Comparison of ENCODE assay signal across 8 cellular contexts in the genomic region with DNA sequence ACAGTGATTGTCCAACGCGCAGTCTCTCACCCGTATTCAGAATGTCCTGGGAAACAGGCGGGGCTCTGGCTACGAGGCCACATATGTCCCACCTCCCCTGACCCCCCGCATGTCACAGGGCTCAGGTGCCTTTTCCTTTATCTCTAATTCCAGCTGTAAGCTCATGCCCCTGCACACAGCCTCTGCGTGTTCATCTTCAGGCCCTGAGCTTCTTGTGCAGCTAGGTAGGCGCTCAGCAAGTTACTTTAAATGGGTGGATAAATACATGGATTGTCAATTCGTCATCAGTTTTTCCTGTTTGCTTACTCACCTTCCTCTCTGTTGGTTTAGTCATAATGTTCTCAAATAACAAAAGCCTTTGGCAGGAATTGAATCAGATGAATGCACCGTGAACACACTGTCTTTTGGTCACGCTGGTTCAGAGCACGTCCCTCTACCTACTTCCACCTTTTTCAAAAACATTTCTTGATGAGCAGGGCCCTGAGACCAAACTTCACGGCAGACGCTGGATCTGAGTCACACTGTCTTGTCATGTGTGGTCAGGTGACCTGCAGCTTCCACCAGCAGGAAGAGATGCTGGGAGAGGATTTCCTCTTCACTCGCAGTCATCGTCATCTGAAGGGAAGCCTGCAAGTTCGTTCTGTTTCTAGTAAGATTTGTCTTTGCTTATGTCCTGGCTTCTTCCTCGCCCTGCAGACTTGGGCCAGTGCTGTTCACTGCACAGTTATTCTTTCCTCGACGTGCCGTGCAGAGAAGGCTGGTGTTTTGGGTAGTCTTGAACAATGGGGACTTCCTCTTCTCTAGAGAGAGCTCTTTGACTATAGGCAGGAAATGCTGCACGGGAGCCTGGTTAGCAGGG.
DNase-seq lines count a peak whose midpoint lies in the region; ATAC-seq, FAIRE-seq and TF ChIP-seq lines count a peak whose summit lies in the region.

No MANE protein-coding gene starts in this region.

- ATAC-seq in GM18867 (IDR thresholded peaks at IDR 0.05; ENCODE audit: unreplicated experiment) (peak; percentile 82), HG03097 (IDR thresholded peaks at IDR 0.05; ENCODE audit: low FRiP score, unreplicated experiment) (peak; percentile 89)
- peak; percentile 91 for ATAC-seq in activated CD8-positive, alpha-beta T cell treated with anti-CD3 and anti-CD28 coated beads, Interleukin-2, amount 10 ng/mL, durations not matched to agents 7 days and 5 days

- no peaks in the 10 kb centered on the region for H3K9me3 Mint-ChIP-seq in activated CD8-positive, alpha-beta T cell treated with anti-CD3 and anti-CD28 coated beads, Interleukin-2, amount 10 ng/mL, durations not matched to agents 7 days and 5 days (ENCODE audit: insufficient read depth)
- H3K9me3 Mint-ChIP-seq in nephron progenitor cell = no peaks in the 10 kb centered on the region

- no peaks in the 10 kb centered on the region for H3K27me3 Mint-ChIP-seq in activated CD8-positive, alpha-beta T cell treated with anti-CD3 and anti-CD28 coated beads, Interleukin-2, amount 10 ng/mL, durations not matched to agents 7 days and 5 days (ENCODE audit: low read depth)
- H3K27me3 Mint-ChIP-seq in nephron progenitor cell (ENCODE audit: low read depth, poor library complexity) = no peaks in the 10 kb centered on the region

- no peaks in the 10 kb centered on the region for H3K9me3 ChIP-seq in endothelial cell of umbilical vein (replicated peaks; ENCODE audit: control insufficient read depth, insufficient read depth, low read length)

- peak overlapping the region; percentile 53 for H3K27ac ChIP-seq in 22Rv1
- H3K27ac ChIP-seq in endothelial cell of umbilical vein (ENCODE audit: insufficient read depth, low read depth, low read length) = peak overlapping the region; percentile 99

- H4K20me1 ChIP-seq in endothelial cell of umbilical vein (replicated peaks; ENCODE audit: control insufficient read depth, extremely low read depth, insufficient read depth, low read length) = no peaks in the 10 kb centered on the region

- dilution Hi-C loops in endothelial cell of umbilical vein (cut with MboI; ENCODE audit: extremely low pct_ligation_motif_present, low sequenced_read_pairs) = no loop called here

- no peaks in the 10 kb centered on the region for H3K9me1 ChIP-seq in endothelial cell of umbilical vein (replicated peaks; ENCODE audit: control insufficient read depth, extremely low read depth, insufficient read depth, low read length)

- no peaks in the 10 kb centered on the region for H3K36me3 ChIP-seq in endothelial cell of umbilical vein (ENCODE audit: control insufficient read depth in 2 of 2, extremely low read depth in 1 of 2, insufficient read depth in 2 of 2, low read length in 2 of 2)

- peak; percentile 68 for TF ChIP-seq POLR2A in endothelial cell of umbilical vein (IDR thresholded peaks at IDR 0.05; ENCODE audit: low read depth, low read length)

- H3K79me2 ChIP-seq in endothelial cell of umbilical vein (ENCODE audit: control insufficient read depth, insufficient read depth, low read length) = no peaks in the 10 kb centered on the region

- peak; percentile 98 for FAIRE-seq in endothelial cell of umbilical vein (lab: Jason Lieb, UNC)

- peaks cover 44% of the 10 kb centered on the region for H3K4me1 ChIP-seq in endothelial cell of umbilical vein (ENCODE audit: control insufficient read depth, extremely low read depth, insufficient read depth, low read length)

- peak overlapping the region; percentile 78 for H3K4me3 Mint-ChIP-seq in activated CD8-positive, alpha-beta T cell treated with anti-CD3 and anti-CD28 coated beads, Interleukin-2, amount 10 ng/mL, durations not matched to agents 7 days and 5 days
- no peak overlapping the region for H3K4me3 Mint-ChIP-seq in nephron progenitor cell

- H3K27ac Mint-ChIP-seq in activated CD8-positive, alpha-beta T cell treated with anti-CD3 and anti-CD28 coated beads, Interleukin-2, amount 10 ng/mL, durations not matched to agents 7 days and 5 days = peak overlapping the region; percentile 99
- peak overlapping the region; percentile 60 for H3K27ac Mint-ChIP-seq in nephron progenitor cell

- peak overlapping the region; percentile 84 for H3K9ac ChIP-seq in endothelial cell of umbilical vein (replicated peaks; ENCODE audit: extremely low read depth, insufficient read depth, low read length)

- peaks cover 8% of the 10 kb centered on the region for H3K36me3 Mint-ChIP-seq in activated CD8-positive, alpha-beta T cell treated with anti-CD3 and anti-CD28 coated beads, Interleukin-2, amount 10 ng/mL, durations not matched to agents 7 days and 5 days (ENCODE audit: low read depth)
- no peaks in the 10 kb centered on the region for H3K36me3 Mint-ChIP-seq in nephron progenitor cell (ENCODE audit: low read depth)

- CTCF ChIA-PET in activated CD8-positive, alpha-beta T cell treated with anti-CD3 and anti-CD28 coated beads, Interleukin-2, amount 10 ng/mL, durations not matched to agents 7 days and 5 days (lab: Charles Lee) = interaction anchor here (0.6 to 0.8 kb wide), 2 partner anchors 17 to 170 kb away, joined by 3 read pairs; no protein-coding TSS in a partner anchor
- CTCF ChIA-PET in endothelial cell of umbilical vein (lab: Charles Lee) = interaction anchor here (0.7 to 1.3 kb wide), 7 partner anchors 11 to 408 kb away, joined by 3 to 5 read pairs (median 3); no protein-coding TSS in a partner anchor

- TSS peak; percentile 79 for BruUV-seq in endothelial cell of umbilical vein (replicated peaks; lab: Mats Ljungman, UMichigan)

- TF ChIP-seq CTCF in 22Rv1 (IDR thresholded peaks at IDR 0.05) (no peak), endothelial cell of umbilical vein (IDR thresholded peaks at IDR 0.05; ENCODE audit: extremely low read depth in 1 of 2, insufficient read depth in 1 of 2, low read depth in 1 of 2, low read length in 2 of 2) (no peak), nephron progenitor cell (IDR thresholded peaks at IDR 0.05) (no peak)

- H3K4me1 Mint-ChIP-seq in activated CD8-positive, alpha-beta T cell treated with anti-CD3 and anti-CD28 coated beads, Interleukin-2, amount 10 ng/mL, durations not matched to agents 7 days and 5 days (ENCODE audit: low read depth) = peaks cover 25% of the 10 kb centered on the region
- H3K4me1 Mint-ChIP-seq in nephron progenitor cell = peaks cover 43% of the 10 kb centered on the region

- DNase-seq in NCI-H748 treated with DMSO at 0.1 percent for 48 hours (lab: John Stamatoyannopoulos, UW) (peak; percentile 91), endothelial cell of umbilical vein (ENCODE audit: low read depth, low spot score) (peak; percentile 94), nephron progenitor cell (no peak), stromal cell of bone marrow (ENCODE audit: low read depth) (peak; percentile 41)
- DNase-seq in activated CD8-positive, alpha-beta T cell treated with anti-CD3 and anti-CD28 coated beads, Interleukin-2, amount 10 ng/mL, durations not matched to agents 7 days and 5 days = peak; percentile 83

- H3K4me2 ChIP-seq in endothelial cell of umbilical vein (ENCODE audit: insufficient read depth, low read length) = peak overlapping the region; percentile 74

- H3K4me3 ChIP-seq in endothelial cell of umbilical vein (replicated peaks in 1 of 3; ENCODE audit: insufficient read depth in 1 of 3, low read depth in 1 of 3, low read length in 3 of 3) = peak overlapping the region in 1 of 3 experiments; percentile 45

- POLR2A ChIA-PET in activated CD8-positive, alpha-beta T cell treated with anti-CD3 and anti-CD28 coated beads, Interleukin-2, amount 10 ng/mL, durations not matched to agents 7 days and 5 days (lab: Charles Lee) = interaction anchor here (0.6 to 2.6 kb wide), 9 partner anchors 13 to 439 kb away, joined by 3 to 24 read pairs (median 4); a partner anchor contains a TSS
- POLR2A ChIA-PET in endothelial cell of umbilical vein (lab: Charles Lee) = no interaction called here

- peak overlapping the region; percentile 60 for H2AFZ ChIP-seq in endothelial cell of umbilical vein (ENCODE audit: low read depth, low read length)

- intact Hi-C loops in endothelial cell of umbilical vein (cut with micrococcal nuclease) = loop anchor here (1.0 to 2.0 kb wide), 4 partner anchors 76 to 235 kb away; a partner anchor contains a TSS

- no peaks in the 10 kb centered on the region for H3K27me3 ChIP-seq in endothelial cell of umbilical vein (ENCODE audit: control insufficient read depth in 2 of 2, insufficient read depth in 2 of 2, low read length in 2 of 2)

TF ChIP-seq in endothelial cell of umbilical vein, 7 proteins besides CTCF, POLR2A, EP300 and RAD21:
- peak; percentile 94 for TF ChIP-seq FOS (IDR thresholded peaks at IDR 0.05; ENCODE audit: borderline replicate concordance, insufficient read depth, low read length)
- peak; percentile 43 for TF ChIP-seq POLR2AphosphoS5 (IDR thresholded peaks at IDR 0.05; ENCODE audit: insufficient read depth, low read depth, low read length)
- TF ChIP-seq, protein P1, sequence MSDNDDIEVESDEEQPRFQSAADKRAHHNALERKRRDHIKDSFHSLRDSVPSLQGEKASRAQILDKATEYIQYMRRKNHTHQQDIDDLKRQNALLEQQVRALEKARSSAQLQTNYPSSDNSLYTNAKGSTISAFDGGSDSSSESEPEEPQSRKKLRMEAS (IDR thresholded peaks at IDR 0.05; ENCODE audit: insufficient read depth, insufficient read length) = no peak
- peak; percentile 97 for TF ChIP-seq JUN (IDR thresholded peaks at IDR 0.05; ENCODE audit: borderline replicate concordance, insufficient read depth, insufficient read length, low read depth)
- TF ChIP-seq GATA2 (IDR thresholded peaks at IDR 0.05; ENCODE audit: insufficient read depth, insufficient read length, low read depth, low read length) = peak; percentile 34
- TF ChIP-seq EZH2 (IDR thresholded peaks at IDR 0.05; ENCODE audit: borderline replicate concordance, low read depth, low read length, severe bottlenecking) = no peak
- TF ChIP-seq MYC (IDR thresholded peaks at IDR 0.05; ENCODE audit: low read depth, low read length) = peak; percentile 37
TF ChIP-seq in endothelial cell of umbilical vein: peak in this region for 5.
